1 cellular context compared by ENCODE assay signal in genomic region chr1:47192458-47193384, GRCh38.
TF ChIP-seq lines count a peak whose summit lies in the region.

No MANE protein-coding gene starts in this region.

TF ChIP-seq in HepG2, 621 proteins besides CTCF, POLR2A, EP300 and RAD21 (continued from another document and continues in another):
- TF ChIP-seq IRF9 (CRISPR knock-in tag; IDR thresholded peaks at IDR 0.05; ENCODE audit: borderline replicate concordance), result no peak
- no peak for TF ChIP-seq ZBTB49 (CRISPR knock-in tag; IDR thresholded peaks at IDR 0.05; ENCODE audit: borderline replicate concordance)
- TF ChIP-seq CENPT (CRISPR knock-in tag; IDR thresholded peaks at IDR 0.05; ENCODE audit: low read depth), result no peak
- TF ChIP-seq XRCC5 (optimal IDR thresholded peaks at IDR 0.05; ENCODE audit: low read length), result peak; percentile 91
- TF ChIP-seq ZNF205 (CRISPR knock-in tag; IDR thresholded peaks at IDR 0.05), result no peak
- peak; percentile 36; the same call in 1 of the 2 replicates for TF ChIP-seq HOMEZ (CRISPR knock-in tag; IDR thresholded peaks at IDR 0.05; ENCODE audit: low read depth)
- no peak for TF ChIP-seq CSRNP1 (CRISPR knock-in tag; IDR thresholded peaks at IDR 0.05)
- TF ChIP-seq DR1 (CRISPR knock-in tag; IDR thresholded peaks at IDR 0.05), result no peak
- 0 out of 2 replicates have a peak, but pooled peaks have one; percentile 42 for TF ChIP-seq KDM3A (CRISPR knock-in tag; IDR thresholded peaks at IDR 0.05; ENCODE audit: low read depth)
- TF ChIP-seq EEA1 (CRISPR knock-in tag; IDR thresholded peaks at IDR 0.05; ENCODE audit: borderline replicate concordance), result no peak; the same call in 1 of the 2 replicates
- no peak for TF ChIP-seq KLF11 (CRISPR knock-in tag; IDR thresholded peaks at IDR 0.05)
- TF ChIP-seq RBFOX2 (IDR thresholded peaks at IDR 0.05; ENCODE audit: low read depth, low read length), result no peak
- TF ChIP-seq SSRP1 (CRISPR knock-in tag; IDR thresholded peaks at IDR 0.05), result no peak
- peak; percentile 28; the same call in 1 of the 2 replicates for TF ChIP-seq RFX1 (IDR thresholded peaks at IDR 0.05)
- TF ChIP-seq ZNF18 (CRISPR knock-in tag; IDR thresholded peaks at IDR 0.05; ENCODE audit: insufficient replicate concordance), result peak; percentile 43
- 0 out of 2 replicates have a peak, but pooled peaks have one; percentile 15 for TF ChIP-seq CREM (IDR thresholded peaks at IDR 0.05)
- TF ChIP-seq CREM (CRISPR knock-in tag; IDR thresholded peaks at IDR 0.05), result no peak
- TF ChIP-seq KMT2B (CRISPR knock-in tag; IDR thresholded peaks at IDR 0.05), result 0 out of 2 replicates have a peak, but pooled peaks have one; percentile 2
- TF ChIP-seq ZNF383 (CRISPR knock-in tag; IDR thresholded peaks at IDR 0.05; ENCODE audit: borderline replicate concordance), result no peak
- 0 out of 2 replicates have a peak, but pooled peaks have one; percentile 19 for TF ChIP-seq ZSCAN5A (CRISPR knock-in tag; IDR thresholded peaks at IDR 0.05; ENCODE audit: borderline replicate concordance)
- no peak for TF ChIP-seq ZMAT3 (CRISPR knock-in tag; conservative IDR thresholded peaks at IDR 0.05)
- peak; percentile 39; the same call in 1 of the 2 replicates for TF ChIP-seq ZMYM3 (CRISPR knock-in tag; IDR thresholded peaks at IDR 0.05)
- peak; percentile 40; the same call in 1 of the 2 replicates for TF ChIP-seq PHF8 (CRISPR knock-in tag; IDR thresholded peaks at IDR 0.05)
- peak; percentile 33; the same call in 1 of the 2 replicates for TF ChIP-seq BCL6 (CRISPR knock-in tag; IDR thresholded peaks at IDR 0.05)
- no peak for TF ChIP-seq ZNF230 (CRISPR knock-in tag; IDR thresholded peaks at IDR 0.05)
- no peak for TF ChIP-seq NR2F6 (IDR thresholded peaks at IDR 0.05)
- peak; percentile 57 for TF ChIP-seq NR2F6 (CRISPR knock-in tag; IDR thresholded peaks at IDR 0.05)
- TF ChIP-seq ZNF710 (CRISPR knock-in tag; IDR thresholded peaks at IDR 0.05; ENCODE audit: borderline replicate concordance), result peak; percentile 28; the same call in 1 of the 2 replicates
- TF ChIP-seq KMT2A (CRISPR knock-in tag; IDR thresholded peaks at IDR 0.05), result peak; percentile 49; the same call in 1 of the 2 replicates
- TF ChIP-seq GATA4 (IDR thresholded peaks at IDR 0.05; ENCODE audit: borderline replicate concordance, low read depth), result peak; percentile 49; the same call in 1 of the 2 replicates
- peak; percentile 43; the same call in 1 of the 2 replicates for TF ChIP-seq HOXA3 (CRISPR knock-in tag; IDR thresholded peaks at IDR 0.05)
- no peak for TF ChIP-seq SNAPC2 (CRISPR knock-in tag; IDR thresholded peaks at IDR 0.05)
- TF ChIP-seq TEAD3 (CRISPR knock-in tag; optimal IDR thresholded peaks at IDR 0.05; ENCODE audit: borderline replicate concordance), result peak; percentile 73
- no peak for TF ChIP-seq ZNF101 (CRISPR knock-in tag; IDR thresholded peaks at IDR 0.05; ENCODE audit: borderline replicate concordance, low read depth)
- TF ChIP-seq THAP11 (CRISPR knock-in tag; IDR thresholded peaks at IDR 0.05), result peak; percentile 52
- TF ChIP-seq ZNF724P (CRISPR knock-in tag; IDR thresholded peaks at IDR 0.05; ENCODE audit: borderline replicate concordance), result no peak
- peak; percentile 71; the same call in 1 of the 2 replicates for TF ChIP-seq ZNF335 (CRISPR knock-in tag; IDR thresholded peaks at IDR 0.05)
- no peak for TF ChIP-seq HOXA7 (CRISPR knock-in tag; IDR thresholded peaks at IDR 0.05)
- 0 out of 2 replicates have a peak, but pooled peaks have one; percentile 57 for TF ChIP-seq E2F2 (CRISPR knock-in tag; IDR thresholded peaks at IDR 0.05; ENCODE audit: borderline replicate concordance)
- no peak for TF ChIP-seq DDIT3 (CRISPR knock-in tag; IDR thresholded peaks at IDR 0.05)
- TF ChIP-seq MXD4 (CRISPR knock-in tag; IDR thresholded peaks at IDR 0.05), result peak; percentile 50; the same call in 1 of the 2 replicates
- no peak for TF ChIP-seq FUBP1 (CRISPR knock-in tag; IDR thresholded peaks at IDR 0.05; ENCODE audit: borderline replicate concordance)
- TF ChIP-seq PCBP1 (IDR thresholded peaks at IDR 0.05; ENCODE audit: borderline replicate concordance, low read depth, low read length), result no peak
